ENCODE assay signal across 9 cellular contexts in genomic region chr20:21100590-21101452, GRCh38. TPM values are rescaled to one million over a fixed set of nuclear protein-coding genes. Genes with fewer than 3 reads are reported as not detected.
DNase-seq lines count a peak whose midpoint lies in the region; TF ChIP-seq lines count a peak whose summit lies in the region.
"Had no signal": no experiment of that assay in that cellular context is flagged by ENCODE, and none has a peak within 500 bp of the region (broad histone marks: within the 10 kb centered on the region; RNA-seq: fewer than 3 reads in every experiment).

No MANE protein-coding gene starts in this region.

- peaks cover 13% of the 10 kb centered on the region for H3K4me1 Mint-ChIP-seq in type B pancreatic cell (ENCODE audit: unreplicated experiment)

- H3K4ac ChIP-seq in mesendoderm (ENCODE audit: low read depth, low read length) = no peak overlapping the region

- no peak overlapping the region for H2AK5ac ChIP-seq in mesendoderm (ENCODE audit: low read length)

- H4K5ac ChIP-seq in mesendoderm (ENCODE audit: low read length) = no peak overlapping the region

- WGBS in mesendoderm (ENCODE audit: extremely low coverage, insufficient coverage, low lambda C conversion rate) = no CpG with 5 or more reads among the region's 64 CpGs
- 5 to 8% methylated on average over 62 to 63 of the region's 64 CpGs for whole genome bisulfite sequencing in thyroid gland, 2 donors

- intact Hi-C loops in thyroid gland (cut with DNase I) = no loop called here

- H3K27ac ChIP-seq in mesendoderm (ENCODE audit: low read depth, low read length) (no peak overlapping the region), thyroid gland (no peak overlapping the region)

- H3K36me3 ChIP-seq in mesendoderm (ENCODE audit: control insufficient read depth, insufficient read depth, low read length) = no peaks in the 10 kb centered on the region
- no peaks in the 10 kb centered on the region for H3K36me3 ChIP-seq in thyroid gland

- H3K4me3 ChIP-seq in mesendoderm (ENCODE audit: low read length) = peak overlapping the region; percentile 41
- peak overlapping the region in 1 of 3 donors; percentile 18 for H3K4me3 ChIP-seq in thyroid gland (replicated peaks in 1 of 3)

- H3K9me3 ChIP-seq in thyroid gland = no peaks in the 10 kb centered on the region

- peak overlapping the region; percentile 61 for H3K9ac ChIP-seq in mesendoderm (ENCODE audit: low read length)

- H3K9me3 Mint-ChIP-seq in type B pancreatic cell = no peaks in the 10 kb centered on the region

- H2BK5ac ChIP-seq in mesendoderm (ENCODE audit: low read length) = no peak overlapping the region

- H3K4me1 ChIP-seq in mesendoderm (ENCODE audit: control insufficient read depth, low read depth, low read length) (peaks cover 3% of the 10 kb centered on the region), thyroid gland (peaks cover 30 to 45% of the 10 kb centered on the region in 2 donors)

- no peaks in the 10 kb centered on the region for H3K36me3 Mint-ChIP-seq in type B pancreatic cell

- H3K79me1 ChIP-seq in mesendoderm (ENCODE audit: low read length) = no peaks in the 10 kb centered on the region

- H3K27ac Mint-ChIP-seq in type B pancreatic cell = peak overlapping the region; percentile 64

- TF ChIP-seq CTCF in type B pancreatic cell (conservative IDR thresholded peaks at IDR 0.05) (no peak), thyroid gland (IDR thresholded peaks at IDR 0.05) (no peak)

- H3K4me3 Mint-ChIP-seq in type B pancreatic cell = peak overlapping the region; percentile 83

- H3K18ac ChIP-seq in mesendoderm (ENCODE audit: low read length) = peak overlapping the region; percentile 5

- H3K56ac ChIP-seq in mesendoderm (ENCODE audit: low read length) = peak overlapping the region; percentile 82

- peaks cover 98% of the 10 kb centered on the region for H3K27me3 Mint-ChIP-seq in type B pancreatic cell

- H4K8ac ChIP-seq in mesendoderm (ENCODE audit: low read depth, low read length) = no peak overlapping the region

- peak; percentile 30 for TF ChIP-seq POLR2A in GM19099 (IDR thresholded peaks at IDR 0.05; ENCODE audit: extremely low read depth, insufficient read length, low read depth)
- TF ChIP-seq POLR2A in thyroid gland (IDR thresholded peaks at IDR 0.05) = no peak

- H3K23ac ChIP-seq in mesendoderm (ENCODE audit: low read length) = no peak overlapping the region

- H3K27me3 ChIP-seq in mesendoderm (ENCODE audit: insufficient read depth, low read length, poor library complexity) = peaks cover 46% of the 10 kb centered on the region
- H3K27me3 ChIP-seq in thyroid gland = peaks cover 63% of the 10 kb centered on the region

- no peak overlapping the region for H2BK15ac ChIP-seq in mesendoderm (replicated peaks; ENCODE audit: low read depth)

- DNase-seq in NCI-H69 (lab: John Stamatoyannopoulos, UW) = peak; percentile 79
- peak; percentile 35 for DNase-seq in astrocyte of the hippocampus (ENCODE audit: low read depth, low spot score)
- DNase-seq in mesendoderm = peak; percentile 75
- peak; percentile 66 for DNase-seq in type B pancreatic cell (ENCODE audit: extremely low spot score, unreplicated experiment)
- no peak for DNase-seq in thyroid gland
- DNase-seq in epidermal melanocyte (ENCODE audit: insufficient read length, low spot score) = no peak
- no peak for DNase-seq in activated CD4-positive, CD25-positive, alpha-beta regulatory T cell (lab: John Stamatoyannopoulos, UW)

- H2BK120ac ChIP-seq in mesendoderm (ENCODE audit: low read depth, low read length) = no peak overlapping the region

- H3K79me2 ChIP-seq in mesendoderm (ENCODE audit: control insufficient read depth, insufficient read depth, low read length) = no peaks in the 10 kb centered on the region

- H3K4me2 ChIP-seq in mesendoderm (ENCODE audit: low read length) = peak overlapping the region; percentile 88

RNA-seq across cellular contexts. Expression of gene LINC00237, which starts 5.3 kb away (rescaled TPM):
- polyA plus RNA-seq in mesendoderm (2013, experiment 1 of 2) = 0.22 TPM
- 0.03 TPM for polyA plus RNA-seq in mesendoderm (2013, experiment 2 of 2)
- total RNA-seq in type B pancreatic cell (ENCODE audit: low replicate concordance) (not detected in 2 replicates), thyroid gland (under 1 TPM in 1 of 4 donors, not detected in 3; 0.33 TPM)
- total RNA-seq: lung microvascular endothelial cell had no signal

RNA-seq across cellular contexts. Expression of gene KIZ, which starts 25.1 kb away (rescaled TPM):
- polyA plus RNA-seq in mesendoderm (2013, experiment 1 of 2) = 20.8 TPM
- polyA plus RNA-seq in mesendoderm (2013, experiment 2 of 2) = 22.3 TPM
- total RNA-seq in type B pancreatic cell (ENCODE audit: low replicate concordance) = 13.8 and 15.5 TPM in 2 replicates
- 10 to 100 TPM; 46.7 to 73.0 (median 48.6) TPM for total RNA-seq in thyroid gland

Comparison
In these comparisons a context has a peak if more than half of its experiments do, and no peak if none do; other contexts are left out.
1. DNase-seq: peak in NCI-H69 (single experiment), astrocyte of the hippocampus (single experiment), mesendoderm (single experiment) and type B pancreatic cell (single experiment); none in thyroid gland (0 of 2), epidermal melanocyte (single experiment) and activated CD4-positive, CD25-positive, alpha-beta regulatory T cell (0 of 4).